12 cellular contexts compared by ENCODE assay signal in genomic region chr22:26547426-26547825, GRCh38. TPM values are rescaled to one million over a fixed set of nuclear protein-coding genes. Genes with fewer than 3 reads are reported as not detected.
DNase-seq lines count a peak whose midpoint lies in the region; ATAC-seq and TF ChIP-seq lines count a peak whose summit lies in the region.
"Had no signal": no experiment of that assay in that cellular context is flagged by ENCODE, and none has a peak within 500 bp of the region (broad histone marks: within the 10 kb centered on the region; RNA-seq: fewer than 3 reads in every experiment).

No MANE protein-coding gene starts in this region.

- TF ChIP-seq EP300 in sigmoid colon (IDR thresholded peaks at IDR 0.05): no peak

- H3K36me3 Mint-ChIP-seq in CD4-positive, CD25-positive, alpha-beta regulatory T cell: peaks cover 8% of the 10 kb centered on the region
- peaks cover 27% of the 10 kb centered on the region for H3K36me3 Mint-ChIP-seq in activated T-helper 1 cell treated with anti-CD3 and anti-CD28 coated beads, Interleukin-12 subunit alpha, Interleukin-12 subunit beta, Interleukin-2, Interleukin-4 antibody, amounts not matched to agents 30 ng/mL and 10 ng/mL and 1 ng/mL, durations not matched to agents 14 hours and 24 hours and 36 hours (ENCODE audit: low read depth)

- H3K4me1 Mint-ChIP-seq in CD4-positive, CD25-positive, alpha-beta regulatory T cell: peaks cover 0 to 35% (median 10%) of the 10 kb centered on the region in 4 donors
- peaks cover 56% of the 10 kb centered on the region for H3K4me1 Mint-ChIP-seq in activated T-helper 1 cell treated with anti-CD3 and anti-CD28 coated beads, Interleukin-12 subunit alpha, Interleukin-12 subunit beta, Interleukin-2, Interleukin-4 antibody, amounts not matched to agents 30 ng/mL and 10 ng/mL and 1 ng/mL, durations not matched to agents 14 hours and 24 hours and 36 hours (ENCODE audit: low read depth)

- 73 to 87% methylated on average over 7 of the region's 7 CpGs for WGBS in sigmoid colon, 2 donors

- DNase-seq in CD4-positive, CD25-positive, alpha-beta regulatory T cell: peak in 1 of 3 donors; percentile 36
- DNase-seq in KBM-7 (peak; percentile 27), sigmoid colon (no peak), NCI-H1930 (lab: John Stamatoyannopoulos, UW) (no peak), HPDE6-E6E7 (ENCODE audit: extremely low spot score) (no peak)
- peak; percentile 14 for DNase-seq in activated T-helper 1 cell treated with anti-CD3 and anti-CD28 coated beads, Interleukin-12 subunit alpha, Interleukin-12 subunit beta, Interleukin-2, Interleukin-4 antibody, amounts not matched to agents 30 ng/mL and 10 ng/mL and 1 ng/mL, durations not matched to agents 14 hours and 24 hours and 36 hours (ENCODE audit: low spot score)
- peak; percentile 1 to 11 for DNase-seq in stimulated activated CD4-positive, alpha-beta T cell treated with anti-CD3 and anti-CD28 coated beads, Interleukin-12 subunit alpha, Interleukin-12 subunit beta, amount 100 ng/mL, for 24 hours (ENCODE audit: low read depth in 2 of 2)
- DNase-seq: NCI-H345, SJCRH30 had no signal

- H3K4me3 Mint-ChIP-seq in CD4-positive, CD25-positive, alpha-beta regulatory T cell: peak overlapping the region in 1 of 4 donors; percentile 5
- no peak overlapping the region for H3K4me3 Mint-ChIP-seq in activated T-helper 1 cell treated with anti-CD3 and anti-CD28 coated beads, Interleukin-12 subunit alpha, Interleukin-12 subunit beta, Interleukin-2, Interleukin-4 antibody, amounts not matched to agents 30 ng/mL and 10 ng/mL and 1 ng/mL, durations not matched to agents 14 hours and 24 hours and 36 hours
- H3K4me3 Mint-ChIP-seq: mesothelial cell of epicardium had no signal

- no peak overlapping the region for H3K4me3 ChIP-seq in CD4-positive, CD25-positive, alpha-beta regulatory T cell (ENCODE audit: low read depth, low read length)
- H3K4me3 ChIP-seq in sigmoid colon: no peak overlapping the region
- H3K4me3 ChIP-seq: SJCRH30 had no signal

- no peaks in the 10 kb centered on the region for H3K27me3 Mint-ChIP-seq in CD4-positive, CD25-positive, alpha-beta regulatory T cell
- no peaks in the 10 kb centered on the region for H3K27me3 Mint-ChIP-seq in activated T-helper 1 cell treated with anti-CD3 and anti-CD28 coated beads, Interleukin-12 subunit alpha, Interleukin-12 subunit beta, Interleukin-2, Interleukin-4 antibody, amounts not matched to agents 30 ng/mL and 10 ng/mL and 1 ng/mL, durations not matched to agents 14 hours and 24 hours and 36 hours (ENCODE audit: insufficient read depth)

- H3K9me3 ChIP-seq in CD4-positive, CD25-positive, alpha-beta regulatory T cell (ENCODE audit: control insufficient read depth in 2 of 2, low read length in 2 of 2): no peaks in the 10 kb centered on the region
- no peaks in the 10 kb centered on the region for H3K9me3 ChIP-seq in sigmoid colon
- H3K9me3 ChIP-seq: SJCRH30 had no signal

- no peaks in the 10 kb centered on the region for H3K9me3 Mint-ChIP-seq in CD4-positive, CD25-positive, alpha-beta regulatory T cell
- no peaks in the 10 kb centered on the region for H3K9me3 Mint-ChIP-seq in activated T-helper 1 cell treated with anti-CD3 and anti-CD28 coated beads, Interleukin-12 subunit alpha, Interleukin-12 subunit beta, Interleukin-2, Interleukin-4 antibody, amounts not matched to agents 30 ng/mL and 10 ng/mL and 1 ng/mL, durations not matched to agents 14 hours and 24 hours and 36 hours
- H3K9me3 Mint-ChIP-seq: mesothelial cell of epicardium had no signal

- in situ Hi-C loops in KBM-7 (cut with MboI; ENCODE audit: low pct_unique_long_range_greater_than_20kb, low sequenced_read_pairs): no loop called here

- H3K27me3 ChIP-seq in CD4-positive, CD25-positive, alpha-beta regulatory T cell (ENCODE audit: control insufficient read depth, insufficient read depth, low read length): no peaks in the 10 kb centered on the region
- no peaks in the 10 kb centered on the region for H3K27me3 ChIP-seq in sigmoid colon
- H3K27me3 ChIP-seq: SJCRH30 had no signal

- H3K4me1 ChIP-seq in CD4-positive, CD25-positive, alpha-beta regulatory T cell (ENCODE audit: control insufficient read depth, insufficient read depth, low read length, poor library complexity, severe bottlenecking): peaks cover 3% of the 10 kb centered on the region
- no peaks in the 10 kb centered on the region for H3K4me1 ChIP-seq in sigmoid colon

- intact Hi-C loops in activated T-helper 1 cell treated with anti-CD3 and anti-CD28 coated beads, Interleukin-12 subunit alpha, Interleukin-12 subunit beta, Interleukin-2, Interleukin-4 antibody, amounts not matched to agents 30 ng/mL and 10 ng/mL and 1 ng/mL, durations not matched to agents 14 hours and 24 hours and 36 hours (cut with micrococcal nuclease): loop anchor here (1.0 to 5.0 kb wide), 2 partner anchors 35 to 40 kb away; partner anchors contain the start of gene TFIP11
- intact Hi-C loops in sigmoid colon (cut with DNase I): no loop called here

- ATAC-seq in CD4-positive, CD25-positive, alpha-beta regulatory T cell (ENCODE audit: low read depth in 2 of 2): peak; percentile 34 to 43
- ATAC-seq in HG03135 (IDR thresholded peaks at IDR 0.05; ENCODE audit: unreplicated experiment): no peak
- ATAC-seq: sciatic nerve had no signal

- TF ChIP-seq CTCF in sigmoid colon (IDR thresholded peaks at IDR 0.05): no peak

- H3K36me3 ChIP-seq in CD4-positive, CD25-positive, alpha-beta regulatory T cell (ENCODE audit: control insufficient read depth, insufficient read depth, low read length): peaks cover 6% of the 10 kb centered on the region
- no peaks in the 10 kb centered on the region for H3K36me3 ChIP-seq in sigmoid colon
- H3K36me3 ChIP-seq: SJCRH30 had no signal

- H3K27ac ChIP-seq in CD4-positive, CD25-positive, alpha-beta regulatory T cell (ENCODE audit: insufficient read depth, low read length, poor library complexity, severe bottlenecking): no peak overlapping the region
- no peak overlapping the region for H3K27ac ChIP-seq in sigmoid colon
- H3K27ac ChIP-seq: SJCRH30 had no signal

- TF ChIP-seq POLR2A in sigmoid colon (IDR thresholded peaks at IDR 0.05): no peak

- H3K27ac Mint-ChIP-seq in CD4-positive, CD25-positive, alpha-beta regulatory T cell: peak overlapping the region in 2 of 3 donors; percentile 77 to 86
- H3K27ac Mint-ChIP-seq in activated T-helper 1 cell treated with anti-CD3 and anti-CD28 coated beads, Interleukin-12 subunit alpha, Interleukin-12 subunit beta, Interleukin-2, Interleukin-4 antibody, amounts not matched to agents 30 ng/mL and 10 ng/mL and 1 ng/mL, durations not matched to agents 14 hours and 24 hours and 36 hours: peak overlapping the region; percentile 72
- H3K27ac Mint-ChIP-seq: mesothelial cell of epicardium had no signal

RNA-seq across cellular contexts. Expression of gene TFIP11, which starts 35.2 kb away (rescaled TPM):
- 109 TPM for total RNA-seq in CD4-positive, CD25-positive, alpha-beta regulatory T cell
- 10 to 100 TPM; 31.9 to 43.7 (median 39.2) TPM for polyA plus RNA-seq in CD4-positive, CD25-positive, alpha-beta regulatory T cell
- 57.2 and 58.1 TPM in 2 replicates for total RNA-seq in activated T-helper 1 cell treated with anti-CD3 and anti-CD28 coated beads, Interleukin-12 subunit alpha, Interleukin-12 subunit beta, Interleukin-2, Interleukin-4 antibody, amounts not matched to agents 30 ng/mL and 10 ng/mL and 1 ng/mL, durations not matched to agents 14 hours and 24 hours and 36 hours
- total RNA-seq in sigmoid colon: 10 to 100 TPM; 14.0 to 19.1 (median 15.8) TPM
- 10 to 100 TPM in 2 of 3 donors, 1 to 10 TPM in 1; 8.4 to 18.2 (median 10.2) TPM for polyA plus RNA-seq in sigmoid colon

RNA-seq across cellular contexts. Expression of gene TPST2, which starts 42.5 kb away (rescaled TPM):
- 36.0 TPM for total RNA-seq in CD4-positive, CD25-positive, alpha-beta regulatory T cell
- polyA plus RNA-seq in CD4-positive, CD25-positive, alpha-beta regulatory T cell: 10 to 100 TPM; 48.1 to 64.6 (median 59.3) TPM
- total RNA-seq in activated T-helper 1 cell treated with anti-CD3 and anti-CD28 coated beads, Interleukin-12 subunit alpha, Interleukin-12 subunit beta, Interleukin-2, Interleukin-4 antibody, amounts not matched to agents 30 ng/mL and 10 ng/mL and 1 ng/mL, durations not matched to agents 14 hours and 24 hours and 36 hours: 36.1 and 37.0 TPM in 2 replicates
- total RNA-seq in sigmoid colon: 10 to 100 TPM; 15.9 to 24.3 (median 17.2) TPM
- 10 to 100 TPM in 1 of 3 donors, 1 to 10 TPM in 2; 5.1 to 13.8 (median 5.4) TPM for polyA plus RNA-seq in sigmoid colon

Comparison
In these comparisons a context has a peak if more than half of its experiments do, and no peak if none do; other contexts are left out.
1. DNase-seq: peak in KBM-7 (single experiment), activated T-helper 1 cell treated with anti-CD3 and anti-CD28 coated beads, Interleukin-12 subunit alpha, Interleukin-12 subunit beta, Interleukin-2, Interleukin-4 antibody, amounts not matched to agents 30 ng/mL and 10 ng/mL and 1 ng/mL, durations not matched to agents 14 hours and 24 hours and 36 hours (single experiment) and stimulated activated CD4-positive, alpha-beta T cell treated with anti-CD3 and anti-CD28 coated beads, Interleukin-12 subunit alpha, Interleukin-12 subunit beta, amount 100 ng/mL, for 24 hours (2 of 2); none in sigmoid colon (single experiment), NCI-H1930 (0 of 2) and HPDE6-E6E7 (single experiment).